In the genomic region with DNA sequence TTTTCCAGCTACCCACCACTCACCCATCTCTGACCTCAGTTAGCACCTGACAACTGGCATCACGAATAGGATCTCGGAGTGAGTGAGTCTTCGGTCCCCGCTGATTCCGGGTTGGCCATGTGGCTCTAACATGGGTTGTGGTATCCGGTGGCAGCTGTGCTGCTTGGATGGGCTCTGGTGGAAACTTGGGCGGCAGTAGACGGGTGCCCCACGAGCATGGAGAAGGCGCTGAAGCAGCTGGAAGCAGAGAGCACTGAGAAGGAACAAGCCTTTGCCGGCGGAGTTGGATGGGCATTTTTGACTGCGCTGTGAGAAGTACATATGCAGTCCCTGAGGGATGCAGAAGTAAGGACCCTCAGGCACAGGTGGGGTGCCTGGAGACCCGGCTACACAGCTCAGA, we compare ENCODE assay signal across 27 cellular contexts.
"Had no signal": no experiment of that assay in that cellular context is flagged by ENCODE, and none has a peak within 500 bp of the region (broad histone marks: within the 10 kb centered on the region; RNA-seq: fewer than 3 reads in every experiment).

No MANE protein-coding gene starts in this region.

- ATAC-seq: esophagus mucosa; foreskin keratinocyte; heart right ventricle; left ventricle myocardium superior; lower lobe of right lung; mucosa of descending colon; right cardiac atrium; stimulated activated naive B cell treated with anti-CD40 and anti-IgM and Interleukin-4, amounts not matched to agents 10 μg/mL and 1 μg/mL and 100 μg/mL, for 72 hours had no signal

- H3K27me3 ChIP-seq: colonic mucosa, foreskin keratinocyte, heart right ventricle, transverse colon, vagina had no signal

- H3K9me3 ChIP-seq: colonic mucosa, lower lobe of right lung, prostate gland, transverse colon, vagina had no signal

- H3K36me3 Mint-ChIP-seq: memory B cell; mesothelial cell of epicardium; naive B cell; stimulated activated naive B cell treated with anti-CD40 and anti-IgM and Interleukin-4, amounts not matched to agents 10 μg/mL and 1 μg/mL and 100 μg/mL, for 72 hours had no signal

- H3K4me3 ChIP-seq: colonic mucosa, heart right ventricle, lower lobe of right lung, mucosa of descending colon, prostate gland, skin epidermis, transverse colon, vagina had no signal

- H3K36me3 ChIP-seq: colonic mucosa, heart right ventricle, lower lobe of right lung, prostate gland, transverse colon, vagina had no signal

- H3K4me1 Mint-ChIP-seq: endodermal cell; memory B cell; naive B cell; stimulated activated naive B cell treated with anti-CD40 and anti-IgM and Interleukin-4, amounts not matched to agents 10 μg/mL and 1 μg/mL and 100 μg/mL, for 72 hours had no signal

- DNase-seq: colonic mucosa; effector CD8-positive, alpha-beta T cell; endodermal cell; foreskin keratinocyte; glutamatergic neuron; heart right ventricle; hippocampal formation; left ventricle myocardium superior; lower lobe of right lung; naive B cell; nucleus accumbens; right cardiac atrium; stimulated activated CD4-positive, alpha-beta T cell treated with anti-CD3 and anti-CD28 coated beads, Interleukin-15, amount 100 ng/mL, for 24 hours; stimulated activated CD4-positive, alpha-beta T cell treated with anti-CD3 and anti-CD28 coated beads, Interleukin-2, amount 100 ng/mL, for 48 hours; stimulated activated naive B cell treated with anti-CD40 and anti-IgM and Interleukin-4, amounts not matched to agents 10 μg/mL and 1 μg/mL and 100 μg/mL, for 72 hours; transverse colon had no signal

- H3K27ac ChIP-seq: colonic mucosa, epithelial cell of prostate, heart right ventricle, lower lobe of right lung, prostate gland, skin epidermis, transverse colon, vagina had no signal

- H3K4me1 ChIP-seq: colonic mucosa, heart right ventricle, lower lobe of right lung, prostate gland, transverse colon, vagina had no signal

- H3K27ac Mint-ChIP-seq: dendritic cell treated with granulocyte-macrophage colony-stimulating factor and Interleukin-4, amounts not matched to agents 40 ng/mL and 50 ng/mL, for 4 days; endodermal cell; memory B cell; mesothelial cell of epicardium; naive B cell; nephron; stimulated activated naive B cell treated with anti-CD40 and anti-IgM and Interleukin-4, amounts not matched to agents 10 μg/mL and 1 μg/mL and 100 μg/mL, for 72 hours; stimulated activated naive CD8-positive, alpha-beta T cell treated with anti-CD3 and anti-CD28 coated beads, Interleukin-15, Interleukin-2, amounts not matched to agents 100 ng/mL and 50 ng/mL, for 24 hours had no signal

- H3K4me3 Mint-ChIP-seq: dendritic cell treated with granulocyte-macrophage colony-stimulating factor and Interleukin-4, amounts not matched to agents 40 ng/mL and 50 ng/mL, for 4 days; endodermal cell; memory B cell; mesothelial cell of epicardium; nephron; stimulated activated naive B cell treated with anti-CD40 and anti-IgM and Interleukin-4, amounts not matched to agents 10 μg/mL and 1 μg/mL and 100 μg/mL, for 72 hours; stimulated activated naive CD8-positive, alpha-beta T cell treated with anti-CD3 and anti-CD28 coated beads, Interleukin-15, Interleukin-2, amounts not matched to agents 100 ng/mL and 50 ng/mL, for 24 hours had no signal

- H3K9me3 Mint-ChIP-seq: memory B cell had no signal

- H3K27me3 Mint-ChIP-seq: dendritic cell treated with granulocyte-macrophage colony-stimulating factor and Interleukin-4, amounts not matched to agents 40 ng/mL and 50 ng/mL, for 4 days; naive B cell; stimulated activated naive B cell treated with anti-CD40 and anti-IgM and Interleukin-4, amounts not matched to agents 10 μg/mL and 1 μg/mL and 100 μg/mL, for 72 hours; stimulated activated naive CD8-positive, alpha-beta T cell treated with anti-CD3 and anti-CD28 coated beads, Interleukin-15, Interleukin-2, amounts not matched to agents 100 ng/mL and 50 ng/mL, for 24 hours had no signal
